In genomic region chr16:67833418-67834241, GRCh38 we compare ENCODE assay signal across 8 cellular contexts. TPM values are rescaled to one million over a fixed set of nuclear protein-coding genes. Genes with fewer than 3 reads are reported as not detected.
DNase-seq lines count a peak whose midpoint lies in the region; ATAC-seq and TF ChIP-seq lines count a peak whose summit lies in the region.

No MANE protein-coding gene starts in this region.

- H2AFZ ChIP-seq in OCI-LY7 (ENCODE audit: low read length), result peak overlapping the region; percentile 80

- H3K4me3 Mint-ChIP-seq in IgD-negative memory B cell, result peak overlapping the region; percentile 90 to 93 (median 91)

- peak; percentile 97 for ATAC-seq in GM21576 (IDR thresholded peaks at IDR 0.05; ENCODE audit: unreplicated experiment)

- peak overlapping the region; percentile 86 for H3K4me2 ChIP-seq in OCI-LY7 (ENCODE audit: low read length)

- H3K27me3 ChIP-seq in esophagus (ENCODE audit: control insufficient read depth in 1 of 2, insufficient read depth in 2 of 2, low read length in 2 of 2) (no peaks in the 10 kb centered on the region), muscle layer of duodenum (ENCODE audit: low read depth, low read length) (no peaks in the 10 kb centered on the region)

- H3K9me2 ChIP-seq in OCI-LY7 (ENCODE audit: insufficient read depth, low read length), result no peaks in the 10 kb centered on the region

- H3K9me3 ChIP-seq in OCI-LY7 (ENCODE audit: low read length) (no peaks in the 10 kb centered on the region), esophagus (ENCODE audit: control insufficient read depth in 2 of 2, insufficient read depth in 1 of 2, low read depth in 1 of 2, low read length in 1 of 2) (no peaks in the 10 kb centered on the region), muscle layer of duodenum (ENCODE audit: control insufficient read depth in 1 of 2, low read length in 2 of 2) (no peaks in the 10 kb centered on the region)

- H3K27ac Mint-ChIP-seq in IgD-negative memory B cell, result peak overlapping the region; percentile 61 to 89 (median 69)

- no peak overlapping the region for H3K27ac ChIP-seq in OCI-LY7 (ENCODE audit: low read depth, low read length, poor library complexity, severe bottlenecking)
- peak overlapping the region; percentile 22 to 85 for H3K27ac ChIP-seq in esophagus (ENCODE audit: low read depth in 2 of 2, low read length in 1 of 2)
- peak overlapping the region; percentile 62 for H3K27ac ChIP-seq in muscle layer of duodenum (ENCODE audit: low read length)

- intact Hi-C loops in OCI-LY7 (cut with micrococcal nuclease; ENCODE audit: unreplicated experiment), result no loop called here

- peaks cover 5 to 11% (median 7%) of the 10 kb centered on the region in 3 donors for H3K4me1 Mint-ChIP-seq in IgD-negative memory B cell

- peak; percentile 80 for DNase-seq in DMS153 treated with DMSO at 0.1 percent for 48 hours (lab: John Stamatoyannopoulos, UW; ENCODE audit: unreplicated experiment)
- peak; percentile 96 for DNase-seq in OCI-LY7 (ENCODE audit: low spot score)
- DNase-seq in activated T-cell treated with anti-CD3 and anti-CD28 coated beads, Interleukin-2, amount 50 U/mL, for 1 hour, result peak; percentile 92
- DNase-seq in stimulated activated CD8-positive, alpha-beta memory T cell treated with anti-CD3 and anti-CD28 coated beads, Interleukin-7, amount 100 ng/mL, for 24 hours (ENCODE audit: low read depth), result peak; percentile 86

- H3K36me3 ChIP-seq in OCI-LY7 (ENCODE audit: insufficient read depth, low read length) (peaks cover 15% of the 10 kb centered on the region; the same call in 1 of the 2 replicates), esophagus (ENCODE audit: control insufficient read depth in 2 of 2, insufficient read depth in 2 of 2, low read length in 1 of 2) (peaks cover 13 to 32% of the 10 kb centered on the region in 2 donors), muscle layer of duodenum (ENCODE audit: control insufficient read depth in 1 of 2, insufficient read depth in 2 of 2, low read length in 2 of 2) (peaks cover 28 to 37% of the 10 kb centered on the region in 2 donors)

- WGBS in esophagus, 2 donors, result 0% methylated on average over 49 of the region's 49 CpGs

- CTCF ChIA-PET in OCI-LY7 (lab: Charles Lee; ENCODE audit: unreplicated experiment), result interaction anchor here (1.5 kb wide), 1 partner anchor 13 kb away, joined by 5 read pairs; the partner anchor contains the start of gene NUTF2

- H3K27me3 Mint-ChIP-seq in IgD-negative memory B cell, result no peaks in the 10 kb centered on the region

- H3K36me3 Mint-ChIP-seq in IgD-negative memory B cell, result no peaks in the 10 kb centered on the region

- no peaks in the 10 kb centered on the region for H3K9me3 Mint-ChIP-seq in IgD-negative memory B cell

- peaks cover 5% of the 10 kb centered on the region; the same call in 1 of the 2 replicates for H3K79me2 ChIP-seq in OCI-LY7 (ENCODE audit: insufficient read depth, low read depth, low read length)

- no peaks in the 10 kb centered on the region for H4K20me1 ChIP-seq in OCI-LY7 (ENCODE audit: insufficient read depth, low read length)

- BruUV-seq in OCI-LY7 (replicated peaks; lab: Mats Ljungman, UMichigan), result no TSS peak

- POLR2A ChIA-PET in OCI-LY7 (lab: Charles Lee), result interaction anchor here (0.6 to 1.4 kb wide), 5 partner anchors 11 to 278 kb away, joined by 3 to 5 read pairs (median 4); partner anchors contain the start of genes CARMIL2 and GFOD2

- H3K4me1 ChIP-seq in OCI-LY7 (ENCODE audit: insufficient read depth, low read length, poor library complexity, severe bottlenecking) (peaks cover 10% of the 10 kb centered on the region), esophagus (ENCODE audit: control insufficient read depth in 2 of 2, insufficient read depth in 2 of 2, low read length in 1 of 2) (peaks cover 0 to 4% of the 10 kb centered on the region in 2 donors), muscle layer of duodenum (ENCODE audit: control insufficient read depth in 1 of 2, insufficient read depth in 2 of 2, low read length in 2 of 2) (peaks cover 4 to 10% of the 10 kb centered on the region in 2 donors)

- peak overlapping the region; percentile 73 for H3K4me3 ChIP-seq in OCI-LY7 (ENCODE audit: low read depth, low read length, poor library complexity, severe bottlenecking)
- H3K4me3 ChIP-seq in esophagus (ENCODE audit: low read depth in 1 of 2, low read length in 2 of 2), result peak overlapping the region; percentile 76 to 89
- peak overlapping the region; percentile 78 to 81 for H3K4me3 ChIP-seq in muscle layer of duodenum (ENCODE audit: low read depth in 1 of 2, low read length in 2 of 2)

- TF ChIP-seq CTCF in OCI-LY7 (conservative IDR thresholded peaks at IDR 0.05; ENCODE audit: low read length), result no peak

RNA-seq across cellular contexts. Expression of gene THAP11, which starts 8.5 kb away (rescaled TPM):
- 101 TPM for polyA plus RNA-seq in IgD-negative memory B cell
- 52.9 and 66.3 TPM in 2 replicates for total RNA-seq in OCI-LY7 (2014; rRNA removed; shearing (Covaris generic))
- 38.8 and 39.5 TPM in 2 replicates for total RNA-seq in OCI-LY7 (2022)
- polyA plus RNA-seq in esophagus, result 10 to 100 TPM in 1 of 2 donors, 1 to 10 TPM in 1; 6.8 to 17.9 TPM

RNA-seq across cellular contexts. Expression of gene NUTF2, which starts 13.1 kb away (rescaled TPM):
- polyA plus RNA-seq in IgD-negative memory B cell, result 111 TPM
- 168 and 187 TPM in 2 replicates for total RNA-seq in OCI-LY7 (2014; rRNA removed; shearing (Covaris generic))
- total RNA-seq in OCI-LY7 (2022), result 143 and 144 TPM in 2 replicates
- 100 to 1,000 TPM in 1 of 2 donors, 10 to 100 TPM in 1; 95.4 to 109 TPM for polyA plus RNA-seq in esophagus

RNA-seq across cellular contexts. Expression of gene CENPT, which starts 13.9 kb away (rescaled TPM):
- polyA plus RNA-seq in IgD-negative memory B cell, result 13.4 TPM
- 74.7 and 85.3 TPM in 2 replicates for total RNA-seq in OCI-LY7 (2014; rRNA removed; shearing (Covaris generic))
- 48.9 and 55.4 TPM in 2 replicates for total RNA-seq in OCI-LY7 (2022)
- 10 to 100 TPM; 35.5 to 65.0 TPM for polyA plus RNA-seq in esophagus

RNA-seq across cellular contexts. Expression of gene TSNAXIP1, which starts 26.9 kb away (rescaled TPM):
- not detected for polyA plus RNA-seq in IgD-negative memory B cell
- total RNA-seq in OCI-LY7 (2014; rRNA removed; shearing (Covaris generic)), result 0.28 and 0.76 TPM in 2 replicates
- 0.68 and 0.91 TPM in 2 replicates for total RNA-seq in OCI-LY7 (2022)
- 1 to 10 TPM in 1 of 2 donors, under 1 TPM in 1; 0.72 to 1.8 TPM for polyA plus RNA-seq in esophagus

RNA-seq across cellular contexts. Expression of gene RANBP10, which starts 27.3 kb away (rescaled TPM):
- polyA plus RNA-seq in IgD-negative memory B cell (10.9 TPM), esophagus (10 to 100 TPM in 1 of 2 donors, 1 to 10 TPM in 1; 8.4 to 10.2 TPM)
- 6.7 and 12.3 TPM in 2 replicates for total RNA-seq in OCI-LY7 (2014; rRNA removed; shearing (Covaris generic))
- total RNA-seq in OCI-LY7 (2022), result 20.0 and 21.4 TPM in 2 replicates
